ENCODE assay signal across 1 cellular context in the genomic region with DNA sequence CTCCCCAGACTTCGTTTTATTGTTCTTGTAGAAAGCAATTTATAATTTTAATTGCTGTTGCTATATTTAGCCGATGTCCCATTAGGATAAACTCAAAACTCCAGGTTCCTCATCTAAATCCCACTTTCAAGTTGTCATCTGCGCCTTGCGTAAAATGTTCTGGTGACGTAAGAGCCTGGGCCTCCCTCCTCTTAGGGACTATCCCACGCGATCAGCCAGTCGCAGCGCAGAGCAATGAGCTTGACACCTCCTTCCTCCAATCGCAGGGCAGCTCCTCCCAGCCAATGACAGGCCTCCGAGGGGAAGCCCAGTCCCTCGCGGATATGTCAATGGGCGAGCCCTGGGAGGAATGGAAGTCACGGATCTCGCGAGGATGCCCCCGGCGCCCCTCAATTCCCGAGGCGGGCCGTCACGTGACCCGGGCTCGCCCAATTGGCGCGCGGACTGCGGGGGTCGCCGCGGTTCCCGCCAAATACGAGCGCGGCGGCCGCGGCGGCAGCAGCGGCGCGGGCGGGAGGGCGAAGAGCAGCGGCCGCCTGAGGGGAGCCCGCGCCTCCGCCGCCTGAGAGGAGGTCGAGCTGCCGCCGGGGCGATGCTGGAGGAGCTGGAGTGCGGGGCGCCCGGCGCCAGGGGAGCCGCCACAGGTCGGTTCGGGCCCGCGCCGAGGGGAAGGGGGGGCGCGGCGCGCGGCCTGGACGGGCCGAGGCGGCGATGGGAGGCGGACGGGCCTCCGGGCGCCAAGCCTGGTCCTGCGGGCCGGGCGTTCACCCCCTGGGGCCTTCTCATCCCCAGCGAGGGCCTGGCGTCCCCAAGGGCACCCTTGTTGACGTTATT.
TF ChIP-seq lines count a peak whose summit lies in the region.

A gene with protein sequence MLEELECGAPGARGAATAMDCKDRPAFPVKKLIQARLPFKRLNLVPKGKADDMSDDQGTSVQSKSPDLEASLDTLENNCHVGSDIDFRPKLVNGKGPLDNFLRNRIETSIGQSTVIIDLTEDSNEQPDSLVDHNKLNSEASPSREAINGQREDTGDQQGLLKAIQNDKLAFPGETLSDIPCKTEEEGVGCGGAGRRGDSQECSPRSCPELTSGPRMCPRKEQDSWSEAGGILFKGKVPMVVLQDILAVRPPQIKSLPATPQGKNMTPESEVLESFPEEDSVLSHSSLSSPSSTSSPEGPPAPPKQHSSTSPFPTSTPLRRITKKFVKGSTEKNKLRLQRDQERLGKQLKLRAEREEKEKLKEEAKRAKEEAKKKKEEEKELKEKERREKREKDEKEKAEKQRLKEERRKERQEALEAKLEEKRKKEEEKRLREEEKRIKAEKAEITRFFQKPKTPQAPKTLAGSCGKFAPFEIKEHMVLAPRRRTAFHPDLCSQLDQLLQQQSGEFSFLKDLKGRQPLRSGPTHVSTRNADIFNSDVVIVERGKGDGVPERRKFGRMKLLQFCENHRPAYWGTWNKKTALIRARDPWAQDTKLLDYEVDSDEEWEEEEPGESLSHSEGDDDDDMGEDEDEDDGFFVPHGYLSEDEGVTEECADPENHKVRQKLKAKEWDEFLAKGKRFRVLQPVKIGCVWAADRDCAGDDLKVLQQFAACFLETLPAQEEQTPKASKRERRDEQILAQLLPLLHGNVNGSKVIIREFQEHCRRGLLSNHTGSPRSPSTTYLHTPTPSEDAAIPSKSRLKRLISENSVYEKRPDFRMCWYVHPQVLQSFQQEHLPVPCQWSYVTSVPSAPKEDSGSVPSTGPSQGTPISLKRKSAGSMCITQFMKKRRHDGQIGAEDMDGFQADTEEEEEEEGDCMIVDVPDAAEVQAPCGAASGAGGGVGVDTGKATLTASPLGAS (plus strand): TSS at position 470 of the 834 bp plus-strand sequence. CDS start 123 bp downstream, at position 593.

TF ChIP-seq in K562, 482 proteins besides CTCF, POLR2A, EP300 and RAD21 (continued from another document and continues in another):
- peak; percentile 83 for TF ChIP-seq SP2 (IDR thresholded peaks at IDR 0.05; ENCODE audit: extremely low read depth, low read depth, low read length, poor library complexity, severe bottlenecking)
- TF ChIP-seq TEAD1 (CRISPR knock-in tag; IDR thresholded peaks at IDR 0.05): peak in 1 of 2 experiments; percentile 43; a peak in 1 of 4 replicates
- TF ChIP-seq RB1 (IDR thresholded peaks at IDR 0.05; ENCODE audit: low read depth): peak; percentile 100
- TF ChIP-seq, protein P1, sequence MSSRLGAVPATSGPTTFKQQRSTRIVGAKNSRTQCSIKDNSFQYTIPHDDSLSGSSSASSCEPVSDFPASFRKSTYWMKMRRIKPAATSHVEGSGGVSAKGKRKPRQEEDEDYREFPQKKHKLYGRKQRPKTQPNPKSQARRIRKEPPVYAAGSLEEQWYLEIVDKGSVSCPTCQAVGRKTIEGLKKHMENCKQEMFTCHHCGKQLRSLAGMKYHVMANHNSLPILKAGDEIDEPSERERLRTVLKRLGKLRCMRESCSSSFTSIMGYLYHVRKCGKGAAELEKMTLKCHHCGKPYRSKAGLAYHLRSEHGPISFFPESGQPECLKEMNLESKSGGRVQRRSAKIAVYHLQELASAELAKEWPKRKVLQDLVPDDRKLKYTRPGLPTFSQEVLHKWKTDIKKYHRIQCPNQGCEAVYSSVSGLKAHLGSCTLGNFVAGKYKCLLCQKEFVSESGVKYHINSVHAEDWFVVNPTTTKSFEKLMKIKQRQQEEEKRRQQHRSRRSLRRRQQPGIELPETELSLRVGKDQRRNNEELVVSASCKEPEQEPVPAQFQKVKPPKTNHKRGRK (tag; IDR thresholded peaks at IDR 0.05): no peak
- TF ChIP-seq RAD51 (IDR thresholded peaks at IDR 0.05; ENCODE audit: borderline replicate concordance, low read depth): peak; percentile 99
- TF ChIP-seq ZNF175 (CRISPR knock-in tag; IDR thresholded peaks at IDR 0.05; ENCODE audit: low read depth): no peak
- TF ChIP-seq, protein P2, sequence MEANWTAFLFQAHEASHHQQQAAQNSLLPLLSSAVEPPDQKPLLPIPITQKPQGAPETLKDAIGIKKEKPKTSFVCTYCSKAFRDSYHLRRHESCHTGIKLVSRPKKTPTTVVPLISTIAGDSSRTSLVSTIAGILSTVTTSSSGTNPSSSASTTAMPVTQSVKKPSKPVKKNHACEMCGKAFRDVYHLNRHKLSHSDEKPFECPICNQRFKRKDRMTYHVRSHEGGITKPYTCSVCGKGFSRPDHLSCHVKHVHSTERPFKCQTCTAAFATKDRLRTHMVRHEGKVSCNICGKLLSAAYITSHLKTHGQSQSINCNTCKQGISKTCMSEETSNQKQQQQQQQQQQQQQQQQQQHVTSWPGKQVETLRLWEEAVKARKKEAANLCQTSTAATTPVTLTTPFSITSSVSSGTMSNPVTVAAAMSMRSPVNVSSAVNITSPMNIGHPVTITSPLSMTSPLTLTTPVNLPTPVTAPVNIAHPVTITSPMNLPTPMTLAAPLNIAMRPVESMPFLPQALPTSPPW (CRISPR knock-in tag; IDR thresholded peaks at IDR 0.05): peak; percentile 86
- 0 out of 2 replicates have a peak, but pooled peaks have one; percentile 59 for TF ChIP-seq ZNF282 (CRISPR knock-in tag; IDR thresholded peaks at IDR 0.05)
- TF ChIP-seq ZNF316 (IDR thresholded peaks at IDR 0.05): 0 out of 2 replicates have a peak, but pooled peaks have one; percentile 8
- TF ChIP-seq, protein P3, sequence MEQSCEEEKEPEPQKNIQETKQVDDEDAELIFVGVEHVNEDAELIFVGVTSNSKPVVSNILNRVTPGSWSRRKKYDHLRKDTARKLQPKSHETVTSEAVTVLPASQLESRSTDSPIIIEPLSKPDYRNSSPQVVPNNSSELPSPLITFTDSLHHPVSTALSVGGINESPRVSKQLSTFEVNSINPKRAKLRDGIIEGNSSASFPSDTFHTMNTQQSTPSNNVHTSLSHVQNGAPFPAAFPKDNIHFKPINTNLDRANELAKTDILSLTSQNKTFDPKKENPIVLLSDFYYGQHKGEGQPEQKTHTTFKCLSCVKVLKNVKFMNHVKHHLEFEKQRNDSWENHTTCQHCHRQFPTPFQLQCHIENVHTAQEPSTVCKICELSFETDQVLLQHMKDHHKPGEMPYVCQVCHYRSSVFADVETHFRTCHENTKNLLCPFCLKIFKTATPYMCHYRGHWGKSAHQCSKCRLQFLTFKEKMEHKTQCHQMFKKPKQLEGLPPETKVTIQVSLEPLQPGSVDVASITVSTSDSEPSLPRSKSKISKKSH (CRISPR knock-in tag; IDR thresholded peaks at IDR 0.05): no peak
- TF ChIP-seq, protein P4, sequence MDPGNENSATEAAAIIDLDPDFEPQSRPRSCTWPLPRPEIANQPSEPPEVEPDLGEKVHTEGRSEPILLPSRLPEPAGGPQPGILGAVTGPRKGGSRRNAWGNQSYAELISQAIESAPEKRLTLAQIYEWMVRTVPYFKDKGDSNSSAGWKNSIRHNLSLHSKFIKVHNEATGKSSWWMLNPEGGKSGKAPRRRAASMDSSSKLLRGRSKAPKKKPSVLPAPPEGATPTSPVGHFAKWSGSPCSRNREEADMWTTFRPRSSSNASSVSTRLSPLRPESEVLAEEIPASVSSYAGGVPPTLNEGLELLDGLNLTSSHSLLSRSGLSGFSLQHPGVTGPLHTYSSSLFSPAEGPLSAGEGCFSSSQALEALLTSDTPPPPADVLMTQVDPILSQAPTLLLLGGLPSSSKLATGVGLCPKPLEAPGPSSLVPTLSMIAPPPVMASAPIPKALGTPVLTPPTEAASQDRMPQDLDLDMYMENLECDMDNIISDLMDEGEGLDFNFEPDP (CRISPR knock-in tag; IDR thresholded peaks at IDR 0.05): no peak
- peak; percentile 20; the same call in 1 of the 2 replicates for TF ChIP-seq FOXP1 (CRISPR knock-in tag; IDR thresholded peaks at IDR 0.05)
- TF ChIP-seq TAF1 (IDR thresholded peaks at IDR 0.05; ENCODE audit: control insufficient read depth, extremely low read depth, insufficient read depth, low read length, severe bottlenecking): peak; percentile 92
- TF ChIP-seq RBM17 (IDR thresholded peaks at IDR 0.05; ENCODE audit: borderline replicate concordance, low read depth, low read length): no peak
- TF ChIP-seq NR2C2 (CRISPR knock-in tag; IDR thresholded peaks at IDR 0.05): peak; percentile 35; the same call in 1 of the 2 replicates
- TF ChIP-seq NR2C2 (tag; IDR thresholded peaks at IDR 0.05): peak; percentile 90
- TF ChIP-seq, protein P5, sequence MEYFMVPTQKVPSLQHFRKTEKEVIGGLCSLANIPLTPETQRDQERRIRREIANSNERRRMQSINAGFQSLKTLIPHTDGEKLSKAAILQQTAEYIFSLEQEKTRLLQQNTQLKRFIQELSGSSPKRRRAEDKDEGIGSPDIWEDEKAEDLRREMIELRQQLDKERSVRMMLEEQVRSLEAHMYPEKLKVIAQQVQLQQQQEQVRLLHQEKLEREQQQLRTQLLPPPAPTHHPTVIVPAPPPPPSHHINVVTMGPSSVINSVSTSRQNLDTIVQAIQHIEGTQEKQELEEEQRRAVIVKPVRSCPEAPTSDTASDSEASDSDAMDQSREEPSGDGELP (CRISPR knock-in tag; IDR thresholded peaks at IDR 0.05; ENCODE audit: borderline replicate concordance): peak; percentile 59; the same call in 1 of the 2 replicates
- TF ChIP-seq GATAD2B (IDR thresholded peaks at IDR 0.05; ENCODE audit: borderline replicate concordance): peak; percentile 95
- TF ChIP-seq SMARCA5 (IDR thresholded peaks at IDR 0.05): no peak
- peak; percentile 83; the same call in 1 of the 2 replicates for TF ChIP-seq MAFF (IDR thresholded peaks at IDR 0.05; ENCODE audit: low read length)
- TF ChIP-seq, protein P6, sequence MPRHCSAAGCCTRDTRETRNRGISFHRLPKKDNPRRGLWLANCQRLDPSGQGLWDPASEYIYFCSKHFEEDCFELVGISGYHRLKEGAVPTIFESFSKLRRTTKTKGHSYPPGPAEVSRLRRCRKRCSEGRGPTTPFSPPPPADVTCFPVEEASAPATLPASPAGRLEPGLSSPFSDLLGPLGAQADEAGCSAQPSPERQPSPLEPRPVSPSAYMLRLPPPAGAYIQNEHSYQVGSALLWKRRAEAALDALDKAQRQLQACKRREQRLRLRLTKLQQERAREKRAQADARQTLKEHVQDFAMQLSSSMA (CRISPR knock-in tag; IDR thresholded peaks at IDR 0.05): peak; percentile 72; the same call in 1 of the 2 replicates
- peak; percentile 37; the same call in 1 of the 2 replicates for TF ChIP-seq ZC3H4 (CRISPR knock-in tag; IDR thresholded peaks at IDR 0.05; ENCODE audit: borderline replicate concordance)
- TF ChIP-seq ASH1L (IDR thresholded peaks at IDR 0.05; ENCODE audit: borderline replicate concordance, low read depth, partially characterized antibody): peak; percentile 95
- TF ChIP-seq CBFB (CRISPR knock-in tag; IDR thresholded peaks at IDR 0.05): no peak
- TF ChIP-seq HMG20A (CRISPR knock-in tag; conservative IDR thresholded peaks at IDR 0.05): no peak
- TF ChIP-seq, protein P7, sequence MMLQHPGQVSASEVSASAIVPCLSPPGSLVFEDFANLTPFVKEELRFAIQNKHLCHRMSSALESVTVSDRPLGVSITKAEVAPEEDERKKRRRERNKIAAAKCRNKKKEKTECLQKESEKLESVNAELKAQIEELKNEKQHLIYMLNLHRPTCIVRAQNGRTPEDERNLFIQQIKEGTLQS (IDR thresholded peaks at IDR 0.05): peak; percentile 96
- TF ChIP-seq, protein P7 (CRISPR knock-in tag; conservative IDR thresholded peaks at IDR 0.05): peak; percentile 32; the same call in 1 of the 2 replicates
- TF ChIP-seq DMBX1 (CRISPR knock-in tag; IDR thresholded peaks at IDR 0.05; ENCODE audit: borderline replicate concordance): peak; percentile 81
- peak; percentile 99 for TF ChIP-seq TOE1 (IDR thresholded peaks at IDR 0.05; ENCODE audit: borderline replicate concordance)
- no peak for TF ChIP-seq TOE1 (CRISPR knock-in tag; IDR thresholded peaks at IDR 0.05; ENCODE audit: borderline replicate concordance, low read depth)
- TF ChIP-seq, protein P8, sequence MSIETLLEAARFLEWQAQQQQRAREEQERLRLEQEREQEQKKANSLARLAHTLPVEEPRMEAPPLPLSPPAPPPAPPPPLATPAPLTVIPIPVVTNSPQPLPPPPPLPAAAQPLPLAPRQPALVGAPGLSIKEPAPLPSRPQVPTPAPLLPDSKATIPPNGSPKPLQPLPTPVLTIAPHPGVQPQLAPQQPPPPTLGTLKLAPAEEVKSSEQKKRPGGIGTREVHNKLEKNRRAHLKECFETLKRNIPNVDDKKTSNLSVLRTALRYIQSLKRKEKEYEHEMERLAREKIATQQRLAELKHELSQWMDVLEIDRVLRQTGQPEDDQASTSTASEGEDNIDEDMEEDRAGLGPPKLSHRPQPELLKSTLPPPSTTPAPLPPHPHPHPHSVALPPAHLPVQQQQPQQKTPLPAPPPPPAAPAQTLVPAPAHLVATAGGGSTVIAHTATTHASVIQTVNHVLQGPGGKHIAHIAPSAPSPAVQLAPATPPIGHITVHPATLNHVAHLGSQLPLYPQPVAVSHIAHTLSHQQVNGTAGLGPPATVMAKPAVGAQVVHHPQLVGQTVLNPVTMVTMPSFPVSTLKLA (conservative IDR thresholded peaks at IDR 0.05): peak in 1 of 2 experiments; percentile 74; a peak in 3 of 4 replicates
- no peak for TF ChIP-seq PHF21A (IDR thresholded peaks at IDR 0.05; ENCODE audit: borderline replicate concordance, low read depth)
- no peak; the same call in 1 of the 2 replicates for TF ChIP-seq FOSL1 (tag; conservative IDR thresholded peaks at IDR 0.05)
- TF ChIP-seq YY1 (IDR thresholded peaks at IDR 0.05; ENCODE audit: borderline replicate concordance in 1 of 3, control insufficient read depth in 1 of 3, extremely low read depth in 1 of 3, insufficient read depth in 3 of 3, insufficient read length in 1 of 3, insufficient replicate concordance in 2 of 3, low read depth in 1 of 3, low read length in 2 of 3): peak in 2 of 3 experiments; percentile 21 to 50
- TF ChIP-seq, protein P9, sequence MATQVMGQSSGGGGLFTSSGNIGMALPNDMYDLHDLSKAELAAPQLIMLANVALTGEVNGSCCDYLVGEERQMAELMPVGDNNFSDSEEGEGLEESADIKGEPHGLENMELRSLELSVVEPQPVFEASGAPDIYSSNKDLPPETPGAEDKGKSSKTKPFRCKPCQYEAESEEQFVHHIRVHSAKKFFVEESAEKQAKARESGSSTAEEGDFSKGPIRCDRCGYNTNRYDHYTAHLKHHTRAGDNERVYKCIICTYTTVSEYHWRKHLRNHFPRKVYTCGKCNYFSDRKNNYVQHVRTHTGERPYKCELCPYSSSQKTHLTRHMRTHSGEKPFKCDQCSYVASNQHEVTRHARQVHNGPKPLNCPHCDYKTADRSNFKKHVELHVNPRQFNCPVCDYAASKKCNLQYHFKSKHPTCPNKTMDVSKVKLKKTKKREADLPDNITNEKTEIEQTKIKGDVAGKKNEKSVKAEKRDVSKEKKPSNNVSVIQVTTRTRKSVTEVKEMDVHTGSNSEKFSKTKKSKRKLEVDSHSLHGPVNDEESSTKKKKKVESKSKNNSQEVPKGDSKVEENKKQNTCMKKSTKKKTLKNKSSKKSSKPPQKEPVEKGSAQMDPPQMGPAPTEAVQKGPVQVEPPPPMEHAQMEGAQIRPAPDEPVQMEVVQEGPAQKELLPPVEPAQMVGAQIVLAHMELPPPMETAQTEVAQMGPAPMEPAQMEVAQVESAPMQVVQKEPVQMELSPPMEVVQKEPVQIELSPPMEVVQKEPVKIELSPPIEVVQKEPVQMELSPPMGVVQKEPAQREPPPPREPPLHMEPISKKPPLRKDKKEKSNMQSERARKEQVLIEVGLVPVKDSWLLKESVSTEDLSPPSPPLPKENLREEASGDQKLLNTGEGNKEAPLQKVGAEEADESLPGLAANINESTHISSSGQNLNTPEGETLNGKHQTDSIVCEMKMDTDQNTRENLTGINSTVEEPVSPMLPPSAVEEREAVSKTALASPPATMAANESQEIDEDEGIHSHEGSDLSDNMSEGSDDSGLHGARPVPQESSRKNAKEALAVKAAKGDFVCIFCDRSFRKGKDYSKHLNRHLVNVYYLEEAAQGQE (CRISPR knock-in tag; IDR thresholded peaks at IDR 0.05; ENCODE audit: low read depth): peak; percentile 68; the same call in 1 of the 2 replicates
- TF ChIP-seq ZNF134 (CRISPR knock-in tag; conservative IDR thresholded peaks at IDR 0.05): no peak
